1 cellular context compared by ENCODE assay signal in the genomic region with DNA sequence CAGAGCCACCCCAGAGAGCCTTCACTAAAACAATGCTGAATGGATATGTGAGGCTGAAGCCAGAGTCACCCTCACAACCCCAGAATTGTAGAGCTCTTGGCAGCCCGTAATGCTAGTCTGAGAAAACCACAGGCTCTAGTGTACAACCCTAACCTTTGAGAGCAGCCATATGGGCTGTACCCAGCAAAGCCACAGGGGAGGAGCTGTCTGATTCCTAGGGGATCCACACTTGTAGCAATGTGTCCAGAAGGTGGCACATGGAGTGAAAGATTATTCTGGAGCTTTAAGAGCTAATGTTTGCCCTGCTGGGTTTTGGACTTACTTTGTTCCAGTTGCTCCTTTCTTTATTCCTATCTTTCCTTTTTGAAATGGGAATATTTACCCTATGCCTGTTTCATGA.
TF ChIP-seq lines count a peak whose summit lies in the region.

No MANE protein-coding gene starts in this region.

TF ChIP-seq in liver, 16 proteins besides CTCF, POLR2A, EP300 and RAD21:
- TF ChIP-seq, protein P1, sequence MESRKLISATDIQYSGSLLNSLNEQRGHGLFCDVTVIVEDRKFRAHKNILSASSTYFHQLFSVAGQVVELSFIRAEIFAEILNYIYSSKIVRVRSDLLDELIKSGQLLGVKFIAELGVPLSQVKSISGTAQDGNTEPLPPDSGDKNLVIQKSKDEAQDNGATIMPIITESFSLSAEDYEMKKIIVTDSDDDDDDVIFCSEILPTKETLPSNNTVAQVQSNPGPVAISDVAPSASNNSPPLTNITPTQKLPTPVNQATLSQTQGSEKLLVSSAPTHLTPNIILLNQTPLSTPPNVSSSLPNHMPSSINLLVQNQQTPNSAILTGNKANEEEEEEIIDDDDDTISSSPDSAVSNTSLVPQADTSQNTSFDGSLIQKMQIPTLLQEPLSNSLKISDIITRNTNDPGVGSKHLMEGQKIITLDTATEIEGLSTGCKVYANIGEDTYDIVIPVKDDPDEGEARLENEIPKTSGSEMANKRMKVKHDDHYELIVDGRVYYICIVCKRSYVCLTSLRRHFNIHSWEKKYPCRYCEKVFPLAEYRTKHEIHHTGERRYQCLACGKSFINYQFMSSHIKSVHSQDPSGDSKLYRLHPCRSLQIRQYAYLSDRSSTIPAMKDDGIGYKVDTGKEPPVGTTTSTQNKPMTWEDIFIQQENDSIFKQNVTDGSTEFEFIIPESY (IDR thresholded peaks at IDR 0.05) = no peak
- TF ChIP-seq HNF4G (IDR thresholded peaks at IDR 0.05) (no peak), JUND (IDR thresholded peaks at IDR 0.05) (no peak), NR2F2 (IDR thresholded peaks at IDR 0.05) (no peak), FOXA2 (IDR thresholded peaks at IDR 0.05) (no peak), SP1 (IDR thresholded peaks at IDR 0.05) (no peak), GABPA (IDR thresholded peaks at IDR 0.05 in 1 of 2, conservative IDR thresholded peaks at IDR 0.05 in 1 of 2) (no peak), EGR1 (IDR thresholded peaks at IDR 0.05; ENCODE audit: low read depth in 2 of 2) (no peak)
- TF ChIP-seq, protein P2, sequence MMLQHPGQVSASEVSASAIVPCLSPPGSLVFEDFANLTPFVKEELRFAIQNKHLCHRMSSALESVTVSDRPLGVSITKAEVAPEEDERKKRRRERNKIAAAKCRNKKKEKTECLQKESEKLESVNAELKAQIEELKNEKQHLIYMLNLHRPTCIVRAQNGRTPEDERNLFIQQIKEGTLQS (IDR thresholded peaks at IDR 0.05) = no peak
